8 cellular contexts compared by ENCODE assay signal in the genomic region with DNA sequence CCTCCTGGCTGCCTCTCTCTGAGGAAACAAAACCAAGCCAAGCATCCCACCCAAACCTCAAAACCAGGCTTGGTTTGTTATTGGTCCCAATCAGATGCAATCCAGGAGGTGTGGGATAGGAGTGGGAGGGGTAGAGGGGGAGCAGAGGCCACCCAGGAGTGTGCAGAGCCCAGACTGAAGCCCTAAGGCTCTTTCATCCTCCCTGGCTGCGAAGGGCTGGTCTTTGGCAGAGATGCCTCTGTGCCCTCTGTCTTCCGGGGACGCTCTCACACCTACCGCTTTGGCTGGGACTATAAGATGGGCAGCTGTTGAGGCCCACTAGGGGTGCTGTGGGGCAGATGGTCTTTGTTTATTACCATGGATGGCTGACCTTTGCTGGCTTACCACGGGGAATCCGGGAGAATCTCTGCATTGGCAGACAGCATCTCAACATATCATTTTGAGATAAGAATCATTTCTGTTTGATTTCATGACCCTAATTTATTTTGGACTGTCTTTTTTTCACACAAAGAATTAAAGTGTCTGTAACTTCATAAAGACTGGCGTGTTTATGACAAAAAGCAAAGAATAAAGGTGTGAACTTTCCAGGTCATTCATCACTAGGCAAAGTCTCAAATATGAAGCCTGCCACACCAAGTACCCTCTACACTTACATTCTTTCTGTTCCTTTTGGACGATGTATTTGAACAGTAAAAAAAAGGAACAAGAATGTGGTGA. TPM values are rescaled to one million over a fixed set of nuclear protein-coding genes. Genes with fewer than 3 reads are reported as not detected.
DNase-seq lines count a peak whose midpoint lies in the region; ATAC-seq and TF ChIP-seq lines count a peak whose summit lies in the region.

No MANE protein-coding gene starts in this region.

- DNase-seq in NCI-H1417 (lab: John Stamatoyannopoulos, UW) (peak; percentile 37 to 81 (median 51)), NCI-H1417 treated with DMSO at 0.1 percent for 48 hours (lab: John Stamatoyannopoulos, UW) (no peak), Kasumi-1 (lab: John Stamatoyannopoulos, UW) (peak; percentile 14 to 29), SK-N-DZ (ENCODE audit: low spot score) (peak; percentile 87), cerebellum (ENCODE audit: low spot score) (peak; percentile 74), HK-2 (ENCODE audit: unreplicated experiment) (no peak)

- no peak overlapping the region for H3K4me3 ChIP-seq in liver (ENCODE audit: low read depth in 1 of 3, low read length in 3 of 3)

- no peak overlapping the region for H3K9ac ChIP-seq in liver (ENCODE audit: low read depth in 1 of 2, low read length in 2 of 2)

- ATAC-seq in GM21528 (IDR thresholded peaks at IDR 0.05; ENCODE audit: low FRiP score, unreplicated experiment) = peak; percentile 68

- peak; percentile 10 to 60 for TF ChIP-seq RAD21 in liver (IDR thresholded peaks at IDR 0.05)

- peak; percentile 41 for TF ChIP-seq CTCF in liver (IDR thresholded peaks at IDR 0.05; ENCODE audit: low read depth, low read length, missing input control)

- H3K9me3 ChIP-seq in liver (ENCODE audit: control insufficient read depth in 4 of 4, low read length in 3 of 4) = no peaks in the 10 kb centered on the region

- H3K36me3 ChIP-seq in liver (ENCODE audit: control insufficient read depth in 4 of 4, insufficient read depth in 3 of 4, low read depth in 1 of 4, low read length in 3 of 4) = no peaks in the 10 kb centered on the region

- H3K4me1 ChIP-seq in liver (ENCODE audit: control insufficient read depth in 4 of 4, insufficient read depth in 4 of 4, low read length in 3 of 4) = no peaks in the 10 kb centered on the region

- H3K27ac ChIP-seq in liver (ENCODE audit: low read depth in 1 of 2, low read length in 2 of 2) = no peak overlapping the region

- H3K27me3 ChIP-seq in liver (ENCODE audit: control insufficient read depth in 4 of 4, insufficient read depth in 4 of 4, low read length in 3 of 4) = no peaks in the 10 kb centered on the region

- 37% methylated on average over 8 of the region's 8 CpGs for WGBS in liver

TF ChIP-seq in liver, 16 proteins besides CTCF, POLR2A, EP300 and RAD21:
- TF ChIP-seq SP1 (IDR thresholded peaks at IDR 0.05) (no peak), NR2F2 (IDR thresholded peaks at IDR 0.05) (no peak), RXRA (IDR thresholded peaks at IDR 0.05) (no peak), JUND (IDR thresholded peaks at IDR 0.05) (no peak), FOXA2 (IDR thresholded peaks at IDR 0.05) (no peak)
- TF ChIP-seq, protein P1, sequence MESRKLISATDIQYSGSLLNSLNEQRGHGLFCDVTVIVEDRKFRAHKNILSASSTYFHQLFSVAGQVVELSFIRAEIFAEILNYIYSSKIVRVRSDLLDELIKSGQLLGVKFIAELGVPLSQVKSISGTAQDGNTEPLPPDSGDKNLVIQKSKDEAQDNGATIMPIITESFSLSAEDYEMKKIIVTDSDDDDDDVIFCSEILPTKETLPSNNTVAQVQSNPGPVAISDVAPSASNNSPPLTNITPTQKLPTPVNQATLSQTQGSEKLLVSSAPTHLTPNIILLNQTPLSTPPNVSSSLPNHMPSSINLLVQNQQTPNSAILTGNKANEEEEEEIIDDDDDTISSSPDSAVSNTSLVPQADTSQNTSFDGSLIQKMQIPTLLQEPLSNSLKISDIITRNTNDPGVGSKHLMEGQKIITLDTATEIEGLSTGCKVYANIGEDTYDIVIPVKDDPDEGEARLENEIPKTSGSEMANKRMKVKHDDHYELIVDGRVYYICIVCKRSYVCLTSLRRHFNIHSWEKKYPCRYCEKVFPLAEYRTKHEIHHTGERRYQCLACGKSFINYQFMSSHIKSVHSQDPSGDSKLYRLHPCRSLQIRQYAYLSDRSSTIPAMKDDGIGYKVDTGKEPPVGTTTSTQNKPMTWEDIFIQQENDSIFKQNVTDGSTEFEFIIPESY (IDR thresholded peaks at IDR 0.05) = no peak
- TF ChIP-seq, protein P2, sequence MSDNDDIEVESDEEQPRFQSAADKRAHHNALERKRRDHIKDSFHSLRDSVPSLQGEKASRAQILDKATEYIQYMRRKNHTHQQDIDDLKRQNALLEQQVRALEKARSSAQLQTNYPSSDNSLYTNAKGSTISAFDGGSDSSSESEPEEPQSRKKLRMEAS (IDR thresholded peaks at IDR 0.05) = no peak
- TF ChIP-seq, protein P3, sequence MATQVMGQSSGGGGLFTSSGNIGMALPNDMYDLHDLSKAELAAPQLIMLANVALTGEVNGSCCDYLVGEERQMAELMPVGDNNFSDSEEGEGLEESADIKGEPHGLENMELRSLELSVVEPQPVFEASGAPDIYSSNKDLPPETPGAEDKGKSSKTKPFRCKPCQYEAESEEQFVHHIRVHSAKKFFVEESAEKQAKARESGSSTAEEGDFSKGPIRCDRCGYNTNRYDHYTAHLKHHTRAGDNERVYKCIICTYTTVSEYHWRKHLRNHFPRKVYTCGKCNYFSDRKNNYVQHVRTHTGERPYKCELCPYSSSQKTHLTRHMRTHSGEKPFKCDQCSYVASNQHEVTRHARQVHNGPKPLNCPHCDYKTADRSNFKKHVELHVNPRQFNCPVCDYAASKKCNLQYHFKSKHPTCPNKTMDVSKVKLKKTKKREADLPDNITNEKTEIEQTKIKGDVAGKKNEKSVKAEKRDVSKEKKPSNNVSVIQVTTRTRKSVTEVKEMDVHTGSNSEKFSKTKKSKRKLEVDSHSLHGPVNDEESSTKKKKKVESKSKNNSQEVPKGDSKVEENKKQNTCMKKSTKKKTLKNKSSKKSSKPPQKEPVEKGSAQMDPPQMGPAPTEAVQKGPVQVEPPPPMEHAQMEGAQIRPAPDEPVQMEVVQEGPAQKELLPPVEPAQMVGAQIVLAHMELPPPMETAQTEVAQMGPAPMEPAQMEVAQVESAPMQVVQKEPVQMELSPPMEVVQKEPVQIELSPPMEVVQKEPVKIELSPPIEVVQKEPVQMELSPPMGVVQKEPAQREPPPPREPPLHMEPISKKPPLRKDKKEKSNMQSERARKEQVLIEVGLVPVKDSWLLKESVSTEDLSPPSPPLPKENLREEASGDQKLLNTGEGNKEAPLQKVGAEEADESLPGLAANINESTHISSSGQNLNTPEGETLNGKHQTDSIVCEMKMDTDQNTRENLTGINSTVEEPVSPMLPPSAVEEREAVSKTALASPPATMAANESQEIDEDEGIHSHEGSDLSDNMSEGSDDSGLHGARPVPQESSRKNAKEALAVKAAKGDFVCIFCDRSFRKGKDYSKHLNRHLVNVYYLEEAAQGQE (IDR thresholded peaks at IDR 0.05) = no peak

RNA-seq across cellular contexts. Expression of a gene that starts 6.5 kb away (rescaled TPM):
- 8.9 and 10.6 TPM in 2 replicates for polyA plus RNA-seq in SK-N-DZ (2014; cell fraction: cytosol; rRNA removed)
- 4.6 and 8.0 TPM in 2 replicates for polyA plus RNA-seq in SK-N-DZ (2014; cell fraction: nucleus; rRNA removed)
- total RNA-seq in cerebellum = 31.7 TPM
- total RNA-seq in liver = 1 to 10 TPM; 3.0 to 7.4 TPM
- 1 to 10 TPM; 1.2 to 1.6 TPM for polyA plus RNA-seq in liver

RNA-seq across cellular contexts. Expression of a gene that starts 25.7 kb away (rescaled TPM):
- 29.4 and 35.0 TPM in 2 replicates for polyA plus RNA-seq in SK-N-DZ (2014; cell fraction: cytosol; rRNA removed)
- polyA plus RNA-seq in SK-N-DZ (2014; cell fraction: nucleus; rRNA removed) = 17.7 and 19.0 TPM in 2 replicates
- 15.0 TPM for total RNA-seq in cerebellum
- 10 to 100 TPM; 12.6 to 15.4 TPM for total RNA-seq in liver
- polyA plus RNA-seq in liver = 1 to 10 TPM; 3.2 to 9.6 TPM

RNA-seq across cellular contexts. Expression of a gene that starts 49.4 kb away (rescaled TPM):
- 345 and 433 TPM in 2 replicates for polyA plus RNA-seq in SK-N-DZ (2014; cell fraction: cytosol; rRNA removed)
- polyA plus RNA-seq in SK-N-DZ (2014; cell fraction: nucleus; rRNA removed) = 328 and 426 TPM in 2 replicates
- 50.7 TPM for total RNA-seq in cerebellum
- 10 to 100 TPM; 60.4 to 95.0 TPM for total RNA-seq in liver
- polyA plus RNA-seq in liver = 100 to 1,000 TPM; 206 to 435 TPM

Comparison
In these comparisons a context has a peak if more than half of its experiments do, and no peak if none do; other contexts are left out.
1. DNase-seq: peak in NCI-H1417 (3 of 3), Kasumi-1 (2 of 2), SK-N-DZ (single experiment) and cerebellum (single experiment); none in NCI-H1417 treated with DMSO at 0.1 percent for 48 hours (single experiment) and HK-2 (single experiment).